19 cellular contexts compared by ENCODE assay signal in the genomic region with DNA sequence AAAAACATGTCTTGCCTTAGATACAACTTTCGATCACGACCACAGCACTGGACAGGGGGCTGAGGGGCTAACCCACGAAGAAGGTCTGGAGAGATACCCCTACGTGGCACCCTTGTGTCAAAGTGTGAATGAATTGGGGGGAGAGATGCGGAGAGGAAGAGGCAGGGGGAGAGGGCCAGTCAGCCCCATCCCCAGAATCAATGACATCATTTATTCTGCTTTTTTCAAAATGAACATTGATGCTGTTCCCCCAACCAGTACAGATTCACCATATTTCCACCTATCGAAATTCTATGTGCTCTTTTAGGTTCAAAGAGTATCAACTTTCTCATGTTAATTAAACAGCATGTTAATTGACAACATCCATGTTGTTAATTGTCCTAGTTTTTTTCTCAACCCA. TPM values are rescaled to one million over a fixed set of nuclear protein-coding genes. Genes with fewer than 3 reads are reported as not detected.
DNase-seq lines count a peak whose midpoint lies in the region; ATAC-seq and TF ChIP-seq lines count a peak whose summit lies in the region.
"Had no signal": no experiment of that assay in that cellular context is flagged by ENCODE, and none has a peak within 500 bp of the region (broad histone marks: within the 10 kb centered on the region; RNA-seq: fewer than 3 reads in every experiment).

No MANE protein-coding gene starts in this region.

- CTCF ChIA-PET in HEK293 (lab: Yijun Ruan, JAX), result interaction anchor here (0.7 kb wide), 1 partner anchor 123 kb away, joined by 3 read pairs; no protein-coding TSS in a partner anchor

- H3K27me3 ChIP-seq in RWPE2 (ENCODE audit: insufficient read depth, poor library complexity, severe bottlenecking) (no peaks in the 10 kb centered on the region), body of pancreas (no peaks in the 10 kb centered on the region), trophoblast cell (ENCODE audit: insufficient read depth, low read length) (no peaks in the 10 kb centered on the region)

- H3K36me3 ChIP-seq in HEK293 (ENCODE audit: control insufficient read depth in 2 of 2, insufficient read depth in 1 of 2, low read length in 2 of 2), result peaks cover 0 to 19% of the 10 kb centered on the region in 2 experiments; a peak in 1 of 3 replicates
- peaks cover 39% of the 10 kb centered on the region for H3K36me3 ChIP-seq in RWPE2 (ENCODE audit: low read depth)
- H3K36me3 ChIP-seq in body of pancreas (replicated peaks in 1 of 2; ENCODE audit: insufficient read depth in 1 of 2, low read depth in 2 of 2), result peaks cover 0 to 7% of the 10 kb centered on the region in 2 donors
- H3K36me3 ChIP-seq in trophoblast cell (ENCODE audit: control insufficient read depth in 1 of 2, insufficient read depth in 2 of 2, low read length in 2 of 2), result peaks cover 22 to 35% of the 10 kb centered on the region in 2 experiments

- H3K4ac ChIP-seq in trophoblast cell (ENCODE audit: low read depth, low read length), result no peak overlapping the region

- no peak overlapping the region for H2AK5ac ChIP-seq in trophoblast cell (ENCODE audit: low read length)

- H3K79me1 ChIP-seq in trophoblast cell (ENCODE audit: low read length), result no peaks in the 10 kb centered on the region

- TF ChIP-seq POLR2A in body of pancreas (IDR thresholded peaks at IDR 0.05), result no peak

- no peak overlapping the region for H2BK120ac ChIP-seq in trophoblast cell (ENCODE audit: insufficient read depth, low read length, poor library complexity)

- H3K23ac ChIP-seq in trophoblast cell (ENCODE audit: low read length), result no peak overlapping the region

- H4K91ac ChIP-seq in trophoblast cell (ENCODE audit: low read depth, low read length), result no peak overlapping the region

- no peak overlapping the region for H4K8ac ChIP-seq in trophoblast cell (ENCODE audit: low read depth, low read length)

- ATAC-seq in RWPE2 (ENCODE audit: low read depth), result no peak
- no peak for ATAC-seq in body of pancreas

- H2AFZ ChIP-seq in trophoblast cell (ENCODE audit: insufficient read depth, low read length, poor library complexity), result no peak overlapping the region
- H2AFZ ChIP-seq: GM23248 had no signal

- H3K9ac ChIP-seq in trophoblast cell (ENCODE audit: low read length), result no peak overlapping the region
- H3K9ac ChIP-seq: GM23248 had no signal

- H3K4me3 ChIP-seq in HEK293 (ENCODE audit: low read depth, low read length), result no peak overlapping the region
- no peak overlapping the region for H3K4me3 ChIP-seq in RWPE2 (ENCODE audit: severe bottlenecking)
- H3K4me3 ChIP-seq in body of pancreas, result no peak overlapping the region
- no peak overlapping the region for H3K4me3 ChIP-seq in trophoblast cell (ENCODE audit: low read depth, low read length)
- H3K4me3 ChIP-seq: GM23248 had no signal

- H3K4me2 ChIP-seq in trophoblast cell (ENCODE audit: low read length), result no peak overlapping the region

- H3K4me1 ChIP-seq in HEK293 (ENCODE audit: control insufficient read depth, insufficient read depth, low read length) (no peaks in the 10 kb centered on the region), RWPE2 (ENCODE audit: insufficient read depth, poor library complexity, severe bottlenecking) (peaks cover 25% of the 10 kb centered on the region), body of pancreas (peaks cover 76% of the 10 kb centered on the region), trophoblast cell (ENCODE audit: control insufficient read depth in 1 of 2, insufficient read depth in 2 of 2, low read length in 2 of 2) (peaks cover 0 to 8% of the 10 kb centered on the region in 2 experiments)

- POLR2A ChIA-PET in HEK293 (lab: Yijun Ruan, JAX), result no interaction called here

- 75 to 78% methylated on average over 6 of the region's 6 CpGs for WGBS in body of pancreas, 2 donors
- no CpG with 5 or more reads among the region's 6 CpGs for WGBS in trophoblast cell (ENCODE audit: extremely low coverage, insufficient coverage, insufficient read length)

- intact Hi-C loops in body of pancreas (cut with DNase I), result no loop called here

- no peak overlapping the region for H4K12ac ChIP-seq in trophoblast cell (ENCODE audit: low read depth, low read length)

- H2BK5ac ChIP-seq in trophoblast cell (ENCODE audit: low read depth, low read length, poor library complexity), result no peak overlapping the region

- DNase-seq in RWPE2 (ENCODE audit: low spot score) (no peak), body of pancreas (no peak), trophoblast cell (no peak), OCI-M1 (lab: John Stamatoyannopoulos, UW) (no peak), NCI-H1092 (lab: John Stamatoyannopoulos, UW) (no peak)
- DNase-seq in effector CD4-positive, alpha-beta T cell, result no peak
- DNase-seq: DMS153, GM23248, H9, HFFc6, NCI-H1105, NCI-H1436 treated with DMSO at 0.1 percent for 48 hours, NCI-H187 treated with DMSO at 0.1 percent for 48 hours, NCI-H2171 treated with DMSO at 0.1 percent for 48 hours, NCI-H524 treated with DMSO at 0.1 percent for 48 hours, NCI-H774, RPMI8226, SHP77 had no signal

- H3K18ac ChIP-seq in trophoblast cell (ENCODE audit: low read length), result peak overlapping the region; percentile 63

- H2BK12ac ChIP-seq in trophoblast cell (ENCODE audit: low read length), result no peak overlapping the region

- H3K9me3 ChIP-seq in HEK293 (ENCODE audit: control insufficient read depth, insufficient read depth, low read depth, low read length), result no peaks in the 10 kb centered on the region
- H3K9me3 ChIP-seq in RWPE2 (ENCODE audit: severe bottlenecking), result no peaks in the 10 kb centered on the region
- H3K9me3 ChIP-seq in body of pancreas, result no peaks in the 10 kb centered on the region
- no peaks in the 10 kb centered on the region for H3K9me3 ChIP-seq in trophoblast cell (ENCODE audit: insufficient read depth, low read depth, low read length)

- H3K14ac ChIP-seq in trophoblast cell (ENCODE audit: low read length), result no peak overlapping the region

- H3K27ac ChIP-seq in HEK293 (ENCODE audit: extremely low read depth, low read depth, low read length), result no peak overlapping the region
- H3K27ac ChIP-seq in RWPE2 (ENCODE audit: poor library complexity, severe bottlenecking), result peak overlapping the region; percentile 95
- H3K27ac ChIP-seq in body of pancreas, result peak overlapping the region in 3 of 4 donors; percentile 20 to 97 (median 34)
- no peak overlapping the region for H3K27ac ChIP-seq in trophoblast cell (ENCODE audit: low read depth, low read length)
- H3K27ac ChIP-seq: GM23248 had no signal

- TF ChIP-seq CTCF in HEK293 (tag by site-specific recombination; IDR thresholded peaks at IDR 0.05) (no peak), RWPE2 (IDR thresholded peaks at IDR 0.05; ENCODE audit: poor library complexity, severe bottlenecking) (no peak), body of pancreas (IDR thresholded peaks at IDR 0.05) (no peak)

- H3K79me2 ChIP-seq in trophoblast cell (ENCODE audit: control insufficient read depth, insufficient read depth, low read length, poor library complexity), result no peaks in the 10 kb centered on the region

TF ChIP-seq in HEK293, 187 proteins besides CTCF, POLR2A, EP300 and RAD21:
- TF ChIP-seq ZNF138 (tag by site-specific recombination; IDR thresholded peaks at IDR 0.05; ENCODE audit: borderline replicate concordance), result no peak
- TF ChIP-seq, protein P1, sequence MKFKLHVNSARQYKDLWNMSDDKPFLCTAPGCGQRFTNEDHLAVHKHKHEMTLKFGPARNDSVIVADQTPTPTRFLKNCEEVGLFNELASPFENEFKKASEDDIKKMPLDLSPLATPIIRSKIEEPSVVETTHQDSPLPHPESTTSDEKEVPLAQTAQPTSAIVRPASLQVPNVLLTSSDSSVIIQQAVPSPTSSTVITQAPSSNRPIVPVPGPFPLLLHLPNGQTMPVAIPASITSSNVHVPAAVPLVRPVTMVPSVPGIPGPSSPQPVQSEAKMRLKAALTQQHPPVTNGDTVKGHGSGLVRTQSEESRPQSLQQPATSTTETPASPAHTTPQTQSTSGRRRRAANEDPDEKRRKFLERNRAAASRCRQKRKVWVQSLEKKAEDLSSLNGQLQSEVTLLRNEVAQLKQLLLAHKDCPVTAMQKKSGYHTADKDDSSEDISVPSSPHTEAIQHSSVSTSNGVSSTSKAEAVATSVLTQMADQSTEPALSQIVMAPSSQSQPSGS (tag by site-specific recombination; IDR thresholded peaks at IDR 0.05; ENCODE audit: low read depth), result peak; percentile 58
TF ChIP-seq in HEK293: peak in this region for 1.

RNA-seq across cellular contexts. Expression of a gene that starts 32.4 kb away (rescaled TPM):
- total RNA-seq in body of pancreas, result 100 to 1,000 TPM in 1 of 2 donors, 10 to 100 TPM in 1; 93.6 to 112 TPM
- polyA plus RNA-seq in trophoblast cell (2013), result 175 and 176 TPM in 2 replicates

Comparison
In these comparisons a context has a peak if more than half of its experiments do, and no peak if none do; other contexts are left out.
1. H3K27ac ChIP-seq: peak in RWPE2 (single experiment) and body of pancreas (3 of 4); none in HEK293 (single experiment) and trophoblast cell (single experiment).